19 cellular contexts compared by ENCODE assay signal in genomic region chr18:59042477-59042842, GRCh38.
DNase-seq lines count a peak whose midpoint lies in the region; ATAC-seq, FAIRE-seq and TF ChIP-seq lines count a peak whose summit lies in the region.
"Had no signal": no experiment of that assay in that cellular context is flagged by ENCODE, and none has a peak within 500 bp of the region (broad histone marks: within the 10 kb centered on the region; RNA-seq: fewer than 3 reads in every experiment).

No MANE protein-coding gene starts in this region.

- in situ Hi-C loops in IMR-90 (cut with MboI; ENCODE audit: low sequenced_read_pairs) = no loop called here

- H3K27ac ChIP-seq in IMR-90 (ENCODE audit: insufficient read depth, low read length) (no peak overlapping the region), keratinocyte (ENCODE audit: control insufficient read depth, insufficient read depth, low read length) (no peak overlapping the region), tibial artery (peak overlapping the region; percentile 39 to 57)
- H3K27ac ChIP-seq: SJCRH30 had no signal

- H2AK9ac ChIP-seq in IMR-90 (replicated peaks; ENCODE audit: low read depth, low read length, poor library complexity) = no peak overlapping the region

- dilution Hi-C loops in IMR-90 (cut with HindIII; ENCODE audit: low sequenced_read_pairs, unreplicated experiment) = no loop called here
- dilution Hi-C loops in keratinocyte (cut with MboI; ENCODE audit: extremely low pct_ligation_motif_present, low sequenced_read_pairs) = no loop called here

- H3K79me1 ChIP-seq in IMR-90 (ENCODE audit: low read depth in 1 of 2, low read length in 2 of 2) = no peaks in the 10 kb centered on the region

- no peak overlapping the region for H4K91ac ChIP-seq in IMR-90 (ENCODE audit: insufficient read depth, low read depth, low read length)

- H2BK20ac ChIP-seq in IMR-90 (ENCODE audit: low read depth, low read length) = no peak overlapping the region

- H3K9me3 Mint-ChIP-seq in activated CD8-positive, alpha-beta T cell treated with anti-CD3 and anti-CD28 coated beads for 36 hours = peaks cover 4% of the 10 kb centered on the region

- no peak overlapping the region for H2BK15ac ChIP-seq in IMR-90 (ENCODE audit: low read depth, low read length)

- no peak overlapping the region for H4K8ac ChIP-seq in IMR-90 (ENCODE audit: low read depth in 2 of 2, low read length in 2 of 2)

- peak; percentile 46 for FAIRE-seq in keratinocyte (lab: Jason Lieb, UNC)
- FAIRE-seq: frontal cortex had no signal

- POLR2A ChIA-PET in IMR-90 (lab: Charles Lee; ENCODE audit: unreplicated experiment) = no interaction called here
- POLR2A ChIA-PET in activated CD8-positive, alpha-beta T cell treated with anti-CD3 and anti-CD28 coated beads for 36 hours (lab: Charles Lee) = interaction anchor here (0.6 kb wide), 1 partner anchor 80 kb away, joined by 4 read pairs; no protein-coding TSS in a partner anchor

- H3K36me3 Mint-ChIP-seq in activated CD8-positive, alpha-beta T cell treated with anti-CD3 and anti-CD28 coated beads for 36 hours (ENCODE audit: low read depth) = no peaks in the 10 kb centered on the region
- H3K36me3 Mint-ChIP-seq: CD4-positive, CD25-positive, alpha-beta regulatory T cell had no signal

- no peak overlapping the region for H4K5ac ChIP-seq in IMR-90 (ENCODE audit: low read depth, low read length)

- H3K27me3 Mint-ChIP-seq in activated CD8-positive, alpha-beta T cell treated with anti-CD3 and anti-CD28 coated beads for 36 hours = peaks cover 4% of the 10 kb centered on the region
- H3K27me3 Mint-ChIP-seq: IgD-negative memory B cell had no signal

- no peaks in the 10 kb centered on the region for H3K79me2 ChIP-seq in keratinocyte (ENCODE audit: control insufficient read depth, insufficient read depth, low read length)

- TF ChIP-seq POLR2A in IMR-90 (IDR thresholded peaks at IDR 0.05; ENCODE audit: low read depth, low read length) = no peak

- BruUV-seq in IMR-90 (replicated peaks; lab: Mats Ljungman, UMichigan) = no TSS peak

- H3K4ac ChIP-seq in IMR-90 (ENCODE audit: low read depth, low read length) = no peak overlapping the region

- H3K4me1 ChIP-seq in IMR-90 (ENCODE audit: control insufficient read depth, insufficient read depth, low read length) (peaks cover 3% of the 10 kb centered on the region; the same call in 1 of the 2 replicates), keratinocyte (ENCODE audit: control insufficient read depth, extremely low read depth, insufficient read depth, low read length) (peaks cover 9% of the 10 kb centered on the region), tibial artery (peaks cover 0 to 13% (median 9%) of the 10 kb centered on the region in 4 donors)
- H3K4me1 ChIP-seq: SJCRH30 had no signal

- H3K9me3 ChIP-seq in IMR-90 (ENCODE audit: control insufficient read depth, insufficient read depth, low read length) (no peaks in the 10 kb centered on the region), keratinocyte (ENCODE audit: control insufficient read depth, low read depth, low read length) (no peaks in the 10 kb centered on the region), tibial artery (no peaks in the 10 kb centered on the region)
- H3K9me3 ChIP-seq: SJCRH30 had no signal

- H3K36me3 ChIP-seq in IMR-90 (ENCODE audit: control insufficient read depth, insufficient read depth, low read length) = no peaks in the 10 kb centered on the region
- no peaks in the 10 kb centered on the region for H3K36me3 ChIP-seq in keratinocyte (ENCODE audit: control insufficient read depth in 2 of 2, extremely low read depth in 1 of 2, insufficient read depth in 2 of 2, low read length in 2 of 2)
- H3K36me3 ChIP-seq in tibial artery = no peaks in the 10 kb centered on the region
- H3K36me3 ChIP-seq: SJCRH30 had no signal

- no peak overlapping the region for H3K56ac ChIP-seq in IMR-90 (ENCODE audit: extremely low read depth, insufficient read depth, low read length)

- H4K20me1 ChIP-seq in IMR-90 (ENCODE audit: insufficient read depth, low read length) (no peaks in the 10 kb centered on the region), keratinocyte (ENCODE audit: control insufficient read depth, extremely low read depth, insufficient read depth, low read length) (no peaks in the 10 kb centered on the region)

- H3K18ac ChIP-seq in IMR-90 (ENCODE audit: low read depth, low read length) = no peak overlapping the region

- H3K9me1 ChIP-seq in IMR-90 (ENCODE audit: insufficient read depth, low read length) (no peaks in the 10 kb centered on the region; the same call in 1 of the 2 replicates), keratinocyte (ENCODE audit: control insufficient read depth, extremely low read depth, insufficient read depth, low read length) (no peaks in the 10 kb centered on the region)

- H3K4me3 ChIP-seq in IMR-90 (ENCODE audit: insufficient read depth, low read depth, low read length) (no peak overlapping the region), keratinocyte (ENCODE audit: control insufficient read depth in 2 of 3, extremely low read depth in 1 of 3, insufficient read depth in 2 of 3, low read depth in 1 of 3, low read length in 3 of 3) (no peak overlapping the region), tibial artery (no peak overlapping the region)
- H3K4me3 ChIP-seq: SJCRH30 had no signal

- H3K9ac ChIP-seq in IMR-90 (ENCODE audit: low read depth, low read length) = no peak overlapping the region
- no peak overlapping the region for H3K9ac ChIP-seq in keratinocyte (ENCODE audit: control insufficient read depth, extremely low read depth, insufficient read depth, low read length)

- peak; percentile 49 for ATAC-seq in IMR-90 (ENCODE audit: low read depth)
- ATAC-seq in GM18858 (IDR thresholded peaks at IDR 0.05; ENCODE audit: unreplicated experiment) = no peak
- ATAC-seq in activated CD8-positive, alpha-beta T cell treated with anti-CD3 and anti-CD28 coated beads for 36 hours = no peak
- no peak for ATAC-seq in GM21737 (IDR thresholded peaks at IDR 0.05; ENCODE audit: unreplicated experiment)
- no peak for ATAC-seq in HG03442 (IDR thresholded peaks at IDR 0.05; ENCODE audit: unreplicated experiment)
- ATAC-seq: activated CD4-positive, alpha-beta T cell treated with anti-CD3 and anti-CD28 coated beads for 36 hours had no signal

- intact Hi-C loops in IMR-90 (cut with micrococcal nuclease) (no loop called here), tibial artery (cut with DNase I; ENCODE audit: low total_unique reads) (no loop called here)
- intact Hi-C loops in activated CD8-positive, alpha-beta T cell treated with anti-CD3 and anti-CD28 coated beads for 36 hours (cut with micrococcal nuclease) = no loop called here

- CTCF ChIA-PET in IMR-90 (lab: Yijun Ruan, JAX) = interaction anchor here (0.8 to 1.1 kb wide), 3 partner anchors 8 to 17 kb away, joined by 3 to 7 read pairs (median 5); no protein-coding TSS in a partner anchor
- CTCF ChIA-PET in activated CD8-positive, alpha-beta T cell treated with anti-CD3 and anti-CD28 coated beads for 36 hours (lab: Charles Lee) = no interaction called here

- H2BK5ac ChIP-seq in IMR-90 (ENCODE audit: low read depth, low read length, poor library complexity, severe bottlenecking) = no peak overlapping the region

- H2BK120ac ChIP-seq in IMR-90 (ENCODE audit: low read depth, low read length) = no peak overlapping the region

- H3K4me2 ChIP-seq in IMR-90 (ENCODE audit: low read depth, low read length) (no peak overlapping the region), keratinocyte (ENCODE audit: control insufficient read depth, extremely low read depth, insufficient read depth, low read depth, low read length) (no peak overlapping the region)

- H3K23ac ChIP-seq in IMR-90 (ENCODE audit: low read depth, low read length) = no peak overlapping the region

- TF ChIP-seq CTCF in IMR-90 (conservative IDR thresholded peaks at IDR 0.05; ENCODE audit: low read depth, low read length) (no peak), keratinocyte (optimal IDR thresholded peaks at IDR 0.05 in 1 of 3, IDR thresholded peaks at IDR 0.05 in 1 of 3, conservative IDR thresholded peaks at IDR 0.05 in 1 of 3; ENCODE audit: extremely low read depth in 1 of 3, insufficient read depth in 2 of 3, low read length in 3 of 3) (no peak), tibial artery (IDR thresholded peaks at IDR 0.05) (no peak)
- no peak for TF ChIP-seq CTCF in activated CD8-positive, alpha-beta T cell treated with anti-CD3 and anti-CD28 coated beads for 36 hours (IDR thresholded peaks at IDR 0.05)

- H3K14ac ChIP-seq in IMR-90 (replicated peaks; ENCODE audit: low read depth, low read length) = no peak overlapping the region

- H3K27ac Mint-ChIP-seq in activated CD8-positive, alpha-beta T cell treated with anti-CD3 and anti-CD28 coated beads for 36 hours = no peak overlapping the region
- H3K27ac Mint-ChIP-seq: activated CD4-positive, alpha-beta T cell treated with anti-CD3 and anti-CD28 coated beads for 36 hours; IgD-negative memory B cell had no signal

- H2AK5ac ChIP-seq in IMR-90 (ENCODE audit: low read depth, low read length) = no peak overlapping the region

- DNase-seq in IMR-90 (no peak), dermis blood vessel endothelial cell (peak; percentile 12), keratinocyte (ENCODE audit: low read depth, low spot score) (no peak), tibial artery (no peak)
- DNase-seq in activated CD8-positive, alpha-beta T cell treated with anti-CD3 and anti-CD28 coated beads for 36 hours = no peak
- DNase-seq: activated CD4-positive, alpha-beta T cell treated with anti-CD3 and anti-CD28 coated beads for 36 hours; activated CD8-positive, alpha-beta memory T cell treated with anti-CD3 and anti-CD28 coated beads, Interleukin-2, amount 50 U/mL, for 4 hours; CD4-positive, CD25-positive, alpha-beta regulatory T cell; DMS53; NCI-H2081; NCI-H524; SJCRH30; stimulated activated CD4-positive, alpha-beta T cell treated with anti-CD3 and anti-CD28 coated beads, Interleukin-2, amount 100 ng/mL, for 48 hours; T1000 had no signal

- H3K4me1 Mint-ChIP-seq in activated CD8-positive, alpha-beta T cell treated with anti-CD3 and anti-CD28 coated beads for 36 hours (ENCODE audit: low read depth) = peaks cover 15% of the 10 kb centered on the region

- TF ChIP-seq RAD21 in IMR-90 (IDR thresholded peaks at IDR 0.05; ENCODE audit: low read length) = no peak

- no peaks in the 10 kb centered on the region for H3K27me3 ChIP-seq in IMR-90 (ENCODE audit: control insufficient read depth, insufficient read depth, low read length)
- no peaks in the 10 kb centered on the region for H3K27me3 ChIP-seq in keratinocyte (ENCODE audit: control insufficient read depth, extremely low read depth, insufficient read depth, low read length)
- H3K27me3 ChIP-seq in tibial artery = no peaks in the 10 kb centered on the region
- H3K27me3 ChIP-seq: SJCRH30 had no signal

- no peak overlapping the region for H2AFZ ChIP-seq in IMR-90 (replicated peaks; ENCODE audit: low read length, poor library complexity)
- H2AFZ ChIP-seq in keratinocyte (ENCODE audit: control insufficient read depth, low read length) = no peak overlapping the region

- no peak overlapping the region for H3K4me3 Mint-ChIP-seq in activated CD8-positive, alpha-beta T cell treated with anti-CD3 and anti-CD28 coated beads for 36 hours
- H3K4me3 Mint-ChIP-seq: activated CD4-positive, alpha-beta T cell treated with anti-CD3 and anti-CD28 coated beads for 36 hours; CD4-positive, CD25-positive, alpha-beta regulatory T cell; IgD-negative memory B cell had no signal

TF ChIP-seq in IMR-90, 13 proteins besides CTCF, POLR2A, EP300 and RAD21:
- TF ChIP-seq MXI1 (IDR thresholded peaks at IDR 0.05; ENCODE audit: borderline replicate concordance, low read depth, low read length) (no peak), CEBPB (IDR thresholded peaks at IDR 0.05; ENCODE audit: low read depth, low read length) (peak; percentile 25; the same call in 1 of the 2 replicates)

Comparison
In these comparisons a context has a peak if more than half of its experiments do, and no peak if none do; other contexts are left out.
1. H3K27ac ChIP-seq: peak in tibial artery (2 of 2); none in IMR-90 (single experiment) and keratinocyte (single experiment).